Comparison of ENCODE assay signal across 25 cellular contexts in genomic region chr7:83821866-83822265, GRCh38.
"Had no signal": no experiment of that assay in that cellular context is flagged by ENCODE, and none has a peak within 500 bp of the region (broad histone marks: within the 10 kb centered on the region; RNA-seq: fewer than 3 reads in every experiment).

No MANE protein-coding gene starts in this region.

- H3K4me3 ChIP-seq: ascending aorta, body of pancreas, cardiac muscle cell, MG63, PC-9, SK-N-MC had no signal

- DNase-seq: activated B cell treated with CpG ODN at 0.5 μM for 24 hours; activated CD4-positive, alpha-beta T cell treated with anti-CD3 and anti-CD28 coated beads for 1 hour; activated CD4-positive, alpha-beta T cell treated with anti-CD3 and anti-CD28 coated beads, Interleukin-2, amount 10 ng/mL, durations not matched to agents 24 days and 14 days; activated CD4-positive, alpha-beta T cell treated with anti-CD3 and anti-CD28 coated beads, Interleukin-2, amount 50 U/mL, for 48 hours; activated CD8-positive, alpha-beta memory T cell treated with anti-CD3 and anti-CD28 coated beads, Interleukin-2, amount 10 ng/mL, durations not matched to agents 7 days and 5 days; activated effector memory CD4-positive, alpha-beta T cell treated with Interleukin-2 at 50 U/mL for 16 hours; activated naive CD4-positive, alpha-beta T cell; activated naive CD8-positive, alpha-beta T cell treated with anti-CD3 and anti-CD28 coated beads, Interleukin-2, amount 50 U/mL, for 24 hours; activated T-cell treated with anti-CD3 and anti-CD28 coated beads, Interleukin-2, amount 50 U/mL, for 24 hours; amniotic stem cell; body of pancreas; MG63; MV-4-11; NCI-H1092 treated with DMSO at 0.1 percent for 48 hours; NCI-H1436; NCI-H1694 treated with DMSO at 0.1 percent for 48 hours; NCI-H2081; NCI-H446; NCI-H524; PC-9; SIG-M5; T-cell had no signal

- H3K27me3 ChIP-seq: ascending aorta, body of pancreas, cardiac muscle cell, MG63 had no signal

- H3K36me3 ChIP-seq: ascending aorta, cardiac muscle cell, MG63 had no signal
